ENCODE assay signal across 8 cellular contexts in genomic region chr12:102769323-102769916, GRCh38.
DNase-seq lines count a peak whose midpoint lies in the region; ATAC-seq and TF ChIP-seq lines count a peak whose summit lies in the region.

No MANE protein-coding gene starts in this region.

- no peaks in the 10 kb centered on the region for H3K36me3 Mint-ChIP-seq in activated naive CD8-positive, alpha-beta T cell treated with anti-CD3 and anti-CD28 coated beads, Interleukin-2, amount 10 ng/mL, durations not matched to agents 7 days and 5 days

- no peaks in the 10 kb centered on the region for H3K4me1 Mint-ChIP-seq in activated naive CD8-positive, alpha-beta T cell treated with anti-CD3 and anti-CD28 coated beads, Interleukin-2, amount 10 ng/mL, durations not matched to agents 7 days and 5 days

- H3K4me1 ChIP-seq in A673 (ENCODE audit: insufficient read depth, low read length, poor library complexity, severe bottlenecking) (peaks cover 27% of the 10 kb centered on the region), heart right ventricle (no peaks in the 10 kb centered on the region)

- no TSS peak for BruUV-seq in A673 (replicated peaks; lab: Mats Ljungman, UMichigan)

- H3K4me3 Mint-ChIP-seq in activated naive CD8-positive, alpha-beta T cell treated with anti-CD3 and anti-CD28 coated beads, Interleukin-2, amount 10 ng/mL, durations not matched to agents 7 days and 5 days: no peak overlapping the region

- intact Hi-C loops in A673 (cut with micrococcal nuclease; ENCODE audit: unreplicated experiment) (loop anchor here (2.0 to 5.0 kb wide), 4 partner anchors 287 to 852 kb away; partner anchors contain the start of gene IGF1), heart right ventricle (cut with DNase I) (loop anchor here in 4 of 10 donors (5.0 to 10.0 kb wide), 4 partner anchors 287 to 845 kb away; partner anchors contain the start of gene IGF1 (in 1 of the 4))

- H3K27ac ChIP-seq in A673 (ENCODE audit: low read depth, low read length, poor library complexity, severe bottlenecking): no peak overlapping the region
- H3K27ac ChIP-seq in heart right ventricle: peak overlapping the region in 2 of 10 donors; percentile 17 to 28

- H3K4me3 ChIP-seq in A673 (ENCODE audit: low read depth, low read length, poor library complexity, severe bottlenecking) (no peak overlapping the region), heart right ventricle (no peak overlapping the region)

- H3K9me3 ChIP-seq in A673 (ENCODE audit: low read depth, low read length, poor library complexity, severe bottlenecking) (no peaks in the 10 kb centered on the region), heart right ventricle (no peaks in the 10 kb centered on the region)

- H3K27me3 Mint-ChIP-seq in activated naive CD8-positive, alpha-beta T cell treated with anti-CD3 and anti-CD28 coated beads, Interleukin-2, amount 10 ng/mL, durations not matched to agents 7 days and 5 days: peaks cover 4% of the 10 kb centered on the region

- peak; percentile 80 for ATAC-seq in HG03354 (IDR thresholded peaks at IDR 0.05; ENCODE audit: poor library complexity, severe bottlenecking, unreplicated experiment)
- no peak for ATAC-seq in activated naive CD8-positive, alpha-beta T cell treated with anti-CD3 and anti-CD28 coated beads, Interleukin-2, amount 10 ng/mL, durations not matched to agents 7 days and 5 days (ENCODE audit: low read depth)
- ATAC-seq in heart right ventricle: peak in 7 of 8 donors; percentile 67 to 86 (median 81)
- no peak for ATAC-seq in GM21423 (IDR thresholded peaks at IDR 0.05; ENCODE audit: unreplicated experiment)

- no peaks in the 10 kb centered on the region for H3K9me3 Mint-ChIP-seq in activated naive CD8-positive, alpha-beta T cell treated with anti-CD3 and anti-CD28 coated beads, Interleukin-2, amount 10 ng/mL, durations not matched to agents 7 days and 5 days

- CTCF ChIA-PET in A673 (lab: Charles Lee): interaction anchor here (0.6 kb wide), 1 partner anchor 707 kb away, joined by 4 read pairs; the partner anchor contains the start of gene WASHC3

- no peaks in the 10 kb centered on the region for H3K27me3 ChIP-seq in A673 (replicated peaks; ENCODE audit: insufficient read depth, low read depth, low read length, poor library complexity)
- H3K27me3 ChIP-seq in heart right ventricle: peaks cover 0 to 12% (median 0%) of the 10 kb centered on the region in 7 donors

- DNase-seq in A673 (ENCODE audit: low spot score) (peak; percentile 87), GM10266 (ENCODE audit: extremely low spot score) (peak; percentile 66), NCI-H82 (lab: John Stamatoyannopoulos, UW) (peak; percentile 85), heart right ventricle (peak; percentile 23 to 33), renal cortical epithelial cell (ENCODE audit: low read depth) (peak; percentile 31)
- peak; percentile 37 for DNase-seq in activated naive CD8-positive, alpha-beta T cell treated with anti-CD3 and anti-CD28 coated beads, Interleukin-2, amount 10 ng/mL, durations not matched to agents 7 days and 5 days

- peak; percentile 81 for TF ChIP-seq CTCF in A673 (conservative IDR thresholded peaks at IDR 0.05; ENCODE audit: low read depth, low read length)
- TF ChIP-seq CTCF in GM10266 (IDR thresholded peaks at IDR 0.05; ENCODE audit: control insufficient read depth, insufficient read depth, low read depth, missing control alignments): peak; percentile 81
- peak; percentile 22 to 69 (median 58) for TF ChIP-seq CTCF in heart right ventricle (IDR thresholded peaks at IDR 0.05)

- WGBS in heart right ventricle, 2 donors: 13 to 14% methylated on average over 6 of the region's 6 CpGs

- POLR2A ChIA-PET in A673 (lab: Charles Lee; ENCODE audit: low non-redundant PET): no interaction called here
- POLR2A ChIA-PET in activated naive CD8-positive, alpha-beta T cell treated with anti-CD3 and anti-CD28 coated beads, Interleukin-2, amount 10 ng/mL, durations not matched to agents 7 days and 5 days (lab: Charles Lee): no interaction called here

- no peak overlapping the region for H3K27ac Mint-ChIP-seq in activated naive CD8-positive, alpha-beta T cell treated with anti-CD3 and anti-CD28 coated beads, Interleukin-2, amount 10 ng/mL, durations not matched to agents 7 days and 5 days

- H3K36me3 ChIP-seq in A673 (ENCODE audit: insufficient read depth, low read length, poor library complexity, severe bottlenecking) (no peaks in the 10 kb centered on the region), heart right ventricle (no peaks in the 10 kb centered on the region)

Comparison
In these comparisons a context has a peak if more than half of its experiments do, and no peak if none do; other contexts are left out.
1. DNase-seq: peak in every context shown above with its lines; median percentile 87 in A673; 85 in NCI-H82; 66 in GM10266; 37 in activated naive CD8-positive, alpha-beta T cell treated with anti-CD3 and anti-CD28 coated beads, Interleukin-2, amount 10 ng/mL, durations not matched to agents 7 days and 5 days; 31 in renal cortical epithelial cell; 28 in heart right ventricle.
2. ATAC-seq: peak in HG03354 (single experiment) and heart right ventricle (7 of 8); none in activated naive CD8-positive, alpha-beta T cell treated with anti-CD3 and anti-CD28 coated beads, Interleukin-2, amount 10 ng/mL, durations not matched to agents 7 days and 5 days (single experiment) and GM21423 (single experiment).
3. Peak in every context shown above with its lines, with median percentiles within 50 percentile points of each other: CTCF ChIP-seq.